1 cellular context compared by ENCODE assay signal in genomic region chr22:35539487-35539886, GRCh38.
TF ChIP-seq lines count a peak whose summit lies in the region.

No MANE protein-coding gene starts in this region.

TF ChIP-seq in HepG2, 621 proteins besides CTCF, POLR2A, EP300 and RAD21 (continued from another document):
- no peak for TF ChIP-seq ZBTB4 (CRISPR knock-in tag; IDR thresholded peaks at IDR 0.05; ENCODE audit: borderline replicate concordance)
- TF ChIP-seq ZNF235 (CRISPR knock-in tag; IDR thresholded peaks at IDR 0.05; ENCODE audit: borderline replicate concordance) = no peak
- TF ChIP-seq ZFP36 (IDR thresholded peaks at IDR 0.05; ENCODE audit: borderline replicate concordance, low read depth, low read length, partially characterized antibody) = no peak
- TF ChIP-seq SKI (IDR thresholded peaks at IDR 0.05; ENCODE audit: partially characterized antibody) = no peak
- no peak for TF ChIP-seq EEA1 (CRISPR knock-in tag; IDR thresholded peaks at IDR 0.05; ENCODE audit: borderline replicate concordance)
- no peak for TF ChIP-seq ZBTB49 (CRISPR knock-in tag; IDR thresholded peaks at IDR 0.05; ENCODE audit: borderline replicate concordance)
- no peak for TF ChIP-seq TRIM22 (IDR thresholded peaks at IDR 0.05)
